ENCODE assay signal across 9 cellular contexts in genomic region chr20:58086763-58087566, GRCh38.
A peak's percentile ranks its signal among the peaks of the same experiment; 100 is the strongest.
DNase-seq lines count a peak whose midpoint lies in the region; ATAC-seq, FAIRE-seq and TF ChIP-seq lines count a peak whose summit lies in the region.
"Had no signal": no experiment of that assay in that cellular context is flagged by ENCODE, and none has a peak within 500 bp of the region (broad histone marks: within the 10 kb centered on the region; RNA-seq: fewer than 3 reads in every experiment).

No MANE protein-coding gene starts in this region.

- H3K27ac ChIP-seq in AG04450 (ENCODE audit: low read depth, low read length) (no peak overlapping the region), GM12878 (ENCODE audit: control insufficient read depth, insufficient read depth) (no peak overlapping the region), kidney (ENCODE audit: low read depth in 2 of 2, low read length in 2 of 2) (no peak overlapping the region), upper lobe of left lung (no peak overlapping the region)

- no peak overlapping the region for H2AFZ ChIP-seq in GM12878 (ENCODE audit: control insufficient read depth, low read depth, low read length)

- SMC1A ChIA-PET in GM12878 (lab: Charles Lee; ENCODE audit: uncharacterized antibody, unreplicated experiment) = interaction anchor here (0.6 to 1.8 kb wide), 6 partner anchors 43 to 489 kb away, joined by 3 to 11 read pairs (median 4); no protein-coding TSS in a partner anchor

- H3K4me3 ChIP-seq in AG04450 (ENCODE audit: low read depth, low read length) (no peak overlapping the region), GM12865 (ENCODE audit: low read depth, low read length) (no peak overlapping the region), GM12878 (no peak overlapping the region), kidney (ENCODE audit: low read length in 2 of 2) (no peak overlapping the region), upper lobe of left lung (no peak overlapping the region)

- H4K20me1 ChIP-seq in GM12878 (ENCODE audit: control insufficient read depth, insufficient read depth) = no peaks in the 10 kb centered on the region

- DNase-seq in AG04450 (ENCODE audit: low read depth, low spot score) = no peak
- DNase-seq in GM12865 (ENCODE audit: low read depth) = peak; percentile 22
- DNase-seq in NCI-H2227 (lab: John Stamatoyannopoulos, UW; ENCODE audit: unreplicated experiment) = peak; percentile 19
- DNase-seq in GM12878 (ENCODE audit: low read depth, low spot score) = no peak
- no peak for DNase-seq in kidney
- peak in 1 of 2 donors; percentile 15 for DNase-seq in upper lobe of left lung

- TF ChIP-seq EP300 in GM12878 (IDR thresholded peaks at IDR 0.05; ENCODE audit: borderline replicate concordance in 1 of 2, control insufficient read depth in 1 of 2, low read depth in 2 of 2, low read length in 2 of 2) (no peak), upper lobe of left lung (IDR thresholded peaks at IDR 0.05) (no peak)

- RAD21 ChIA-PET in GM12878 (lab: Charles Lee; ENCODE audit: unreplicated experiment) = interaction anchor here (0.7 to 2.9 kb wide), 10 partner anchors 11 to 491 kb away, joined by 3 to 21 read pairs (median 4); partner anchors contain the start of gene ZBP1

- 52% methylated on average over 13 of the region's 13 CpGs for WGBS in GM12878 (ENCODE audit: insufficient coverage, insufficient replicate concordance, low lambda C conversion rate, missing lambda C conversion rate)
- 76 to 78% methylated on average over 13 of the region's 13 CpGs for WGBS in upper lobe of left lung, 2 donors

- H3K4me2 ChIP-seq in GM12878 (ENCODE audit: control insufficient read depth, insufficient read depth) = no peak overlapping the region

- CTCF ChIA-PET in AG04450 (lab: Charles Lee) (interaction anchor here (0.6 to 3.3 kb wide), 16 partner anchors 9 to 659 kb away, joined by 3 to 32 read pairs (median 5); no protein-coding TSS in a partner anchor), GM12878 (lab: Yijun Ruan, JAX) (interaction anchor here (0.6 to 3.4 kb wide), 25 partner anchors 9 to 571 kb away, joined by 3 to 48 read pairs (median 4); no protein-coding TSS in a partner anchor)

- intact Hi-C loops in GM12878 (cut with micrococcal nuclease; ENCODE audit: unreplicated experiment) (loop anchor here (1.0 to 2.0 kb wide), 2 partner anchors 433 to 490 kb away; no protein-coding TSS in a partner anchor), kidney (cut with DNase I) (no loop called here)

- H3K36me3 ChIP-seq in GM12878 (ENCODE audit: control insufficient read depth in 2 of 2, insufficient read depth in 2 of 2, low read length in 1 of 2) = no peaks in the 10 kb centered on the region
- H3K36me3 ChIP-seq in kidney (ENCODE audit: control insufficient read depth in 1 of 2, insufficient read depth in 2 of 2, low read length in 2 of 2) = no peaks in the 10 kb centered on the region
- H3K36me3 ChIP-seq in upper lobe of left lung = no peaks in the 10 kb centered on the region

- H3K9ac ChIP-seq in GM12878 (ENCODE audit: control insufficient read depth, insufficient read depth, low read length) (no peak overlapping the region), kidney (ENCODE audit: low read length in 2 of 2) (no peak overlapping the region)

- peak; percentile 77 for TF ChIP-seq CTCF in AG04450 (IDR thresholded peaks at IDR 0.05; ENCODE audit: low read depth, low read length)
- peak; percentile 81 for TF ChIP-seq CTCF in GM12865 (IDR thresholded peaks at IDR 0.05; ENCODE audit: insufficient read depth, low read depth, low read length, missing control alignments)
- TF ChIP-seq CTCF in GM12878 (IDR thresholded peaks at IDR 0.05 in 2 of 3, conservative IDR thresholded peaks at IDR 0.05 in 1 of 3; ENCODE audit: control insufficient read depth in 2 of 3, extremely low read depth in 1 of 3, insufficient read depth in 1 of 3, low read depth in 3 of 3, low read length in 3 of 3) = peak; percentile 68 to 86 (median 83)
- TF ChIP-seq CTCF in kidney (IDR thresholded peaks at IDR 0.05; ENCODE audit: borderline replicate concordance, extremely low read depth, insufficient read depth) = peak; percentile 79
- peak; percentile 54 to 78 (median 64) for TF ChIP-seq CTCF in upper lobe of left lung (IDR thresholded peaks at IDR 0.05)

- H3K79me2 ChIP-seq in GM12878 (ENCODE audit: control insufficient read depth, insufficient read depth, low read length) = no peaks in the 10 kb centered on the region

- H3K4me1 ChIP-seq in GM12878 (ENCODE audit: control insufficient read depth, insufficient read depth, low read length) = no peaks in the 10 kb centered on the region
- H3K4me1 ChIP-seq in kidney (ENCODE audit: control insufficient read depth in 1 of 2, insufficient read depth in 1 of 2, low read depth in 1 of 2, low read length in 2 of 2) = no peaks in the 10 kb centered on the region
- H3K4me1 ChIP-seq in upper lobe of left lung = no peaks in the 10 kb centered on the region

- FAIRE-seq in GM12878 (lab: Jason Lieb, UNC) = peak; percentile 83
- FAIRE-seq in kidney (lab: Jason Lieb, UNC) = no peak
- FAIRE-seq: endometrium had no signal

- peak; percentile 66 for TF ChIP-seq RAD21 in GM12878 (IDR thresholded peaks at IDR 0.05; ENCODE audit: insufficient read depth, low read depth, low read length)

- peak; percentile 53; the same call in 1 of the 3 replicates for ATAC-seq in GM12878
- peak in 1 of 2 donors; percentile 71 for ATAC-seq in upper lobe of left lung (ENCODE audit: low FRiP score in 2 of 2)
- ATAC-seq in GM18517 (IDR thresholded peaks at IDR 0.05; ENCODE audit: unreplicated experiment) = no peak
- no peak for ATAC-seq in GM18909 (IDR thresholded peaks at IDR 0.05; ENCODE audit: poor library complexity, unreplicated experiment)

- peaks cover 2% of the 10 kb centered on the region for H3K27me3 ChIP-seq in AG04450 (ENCODE audit: control insufficient read depth, insufficient read depth, low read length)
- H3K27me3 ChIP-seq in GM12878 (replicated peaks in 1 of 2; ENCODE audit: control insufficient read depth in 2 of 2, insufficient read depth in 2 of 2, low read length in 1 of 2) = peaks cover 2 to 3% of the 10 kb centered on the region in 2 experiments; a peak in 2 of 4 replicates
- no peaks in the 10 kb centered on the region for H3K27me3 ChIP-seq in upper lobe of left lung

- in situ Hi-C loops in GM12878 (cut with MboI) = loop anchor here (5.0 kb wide), 1 partner anchor 50 kb away; no protein-coding TSS in a partner anchor

- no peak for TF ChIP-seq POLR2A in GM12878 (IDR thresholded peaks at IDR 0.05; ENCODE audit: low read depth, low read length)
- no peak for TF ChIP-seq POLR2A in upper lobe of left lung (IDR thresholded peaks at IDR 0.05)

- POLR2A ChIA-PET in AG04450 (lab: Yijun Ruan, JAX) (no interaction called here), GM12878 (lab: Charles Lee) (no interaction called here)

- no TSS peak for BruUV-seq in GM12878 (replicated peaks; lab: Mats Ljungman, UMichigan)

- H3K9me3 ChIP-seq in AG04450 (ENCODE audit: control insufficient read depth, insufficient read depth, low read length) = no peaks in the 10 kb centered on the region
- no peaks in the 10 kb centered on the region for H3K9me3 ChIP-seq in GM12878 (replicated peaks; ENCODE audit: control insufficient read depth, insufficient read depth, low read length)
- no peaks in the 10 kb centered on the region for H3K9me3 ChIP-seq in kidney (ENCODE audit: control insufficient read depth in 1 of 2, low read length in 2 of 2)
- H3K9me3 ChIP-seq in upper lobe of left lung = no peaks in the 10 kb centered on the region

TF ChIP-seq in GM12878, 131 proteins besides CTCF, POLR2A, EP300 and RAD21:
- TF ChIP-seq CEBPZ (IDR thresholded peaks at IDR 0.05; ENCODE audit: low read depth, low read length) (no peak), RUNX3 (IDR thresholded peaks at IDR 0.05; ENCODE audit: low read length) (no peak), KLF5 (IDR thresholded peaks at IDR 0.05; ENCODE audit: partially characterized antibody) (no peak), ATF3 (IDR thresholded peaks at IDR 0.05; ENCODE audit: borderline replicate concordance, extremely low read depth, low read depth, low read length) (no peak), SMC3 (IDR thresholded peaks at IDR 0.05; ENCODE audit: borderline replicate concordance, low read length) (peak; percentile 77), YY1 (IDR thresholded peaks at IDR 0.05; ENCODE audit: low read depth, low read length) (peak; percentile 78; the same call in 1 of the 2 replicates)
TF ChIP-seq in GM12878: peak in this region for 2.

Comparison
In these comparisons a context has a peak if more than half of its experiments do, and no peak if none do; other contexts are left out.
1. DNase-seq: peak in GM12865 (single experiment) and NCI-H2227 (single experiment); none in AG04450 (single experiment), GM12878 (single experiment) and kidney (single experiment).
2. Peak in every context shown above with its lines, with median percentiles within 50 percentile points of each other: CTCF ChIP-seq.